Comparison of ENCODE assay signal across 2 cellular contexts in the genomic region with DNA sequence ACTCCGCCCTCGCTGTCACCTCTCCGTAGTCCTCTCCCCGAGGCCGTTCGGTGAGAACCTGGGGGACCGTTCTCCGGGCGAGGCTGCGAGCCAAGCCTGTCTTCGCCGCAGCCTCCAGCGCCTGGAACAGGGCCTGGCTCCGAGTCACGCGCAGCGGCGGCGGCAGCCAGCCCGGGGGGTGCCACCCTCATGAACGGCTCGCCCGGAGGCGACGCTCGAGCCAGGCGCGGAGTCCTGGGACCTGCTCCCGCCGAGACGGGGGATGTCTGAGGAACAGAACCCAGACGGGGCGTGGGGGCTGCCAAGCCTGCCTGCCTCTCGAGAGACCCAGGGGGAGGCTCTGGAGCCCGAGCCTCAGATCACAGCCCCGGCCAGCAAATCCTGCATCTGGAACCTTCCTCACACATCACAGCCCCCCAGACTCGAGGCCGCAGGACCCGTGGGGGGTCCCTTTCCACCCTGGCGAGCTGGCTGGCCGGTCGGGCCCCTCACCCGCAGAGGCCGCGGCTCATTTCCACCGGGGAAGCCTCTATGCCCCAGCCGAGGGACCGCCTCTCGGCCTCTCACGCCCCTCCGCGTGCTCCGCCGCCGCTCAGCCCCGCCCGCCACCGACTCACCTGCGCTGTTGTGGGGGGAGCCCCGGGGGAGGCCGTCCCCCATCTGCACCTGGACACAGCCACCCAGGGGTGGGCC.
A peak's percentile ranks its signal among the peaks of the same experiment; 100 is the strongest.
TF ChIP-seq lines count a peak whose summit lies in the region.

No MANE protein-coding gene starts in this region.

TF ChIP-seq in GM12878, 131 proteins besides CTCF, POLR2A, EP300 and RAD21:
- TF ChIP-seq BHLHE40 (IDR thresholded peaks at IDR 0.05; ENCODE audit: borderline replicate concordance in 1 of 2, low read depth in 2 of 2, low read length in 1 of 2) (peak in 1 of 2 experiments; percentile 29; a peak in 1 of 4 replicates), ZNF687 (IDR thresholded peaks at IDR 0.05) (no peak), SUZ12 (IDR thresholded peaks at IDR 0.05; ENCODE audit: unreplicated experiment) (peak; percentile 62)

TF ChIP-seq in GM12891, 5 proteins besides CTCF, POLR2A, EP300 and RAD21:
- TF ChIP-seq SPI1 (IDR thresholded peaks at IDR 0.05; ENCODE audit: low read depth, low read length) (no peak), TAF1 (IDR thresholded peaks at IDR 0.05; ENCODE audit: low read depth, low read length) (no peak), PAX5 (IDR thresholded peaks at IDR 0.05; ENCODE audit: insufficient read depth, low read length, severe bottlenecking) (no peak), POU2F2 (IDR thresholded peaks at IDR 0.05; ENCODE audit: low read depth, low read length) (no peak), POLR2AphosphoS5 (IDR thresholded peaks at IDR 0.05; ENCODE audit: low read depth, low read length) (no peak)
